Comparison of ENCODE assay signal across 9 cellular contexts in the genomic region with DNA sequence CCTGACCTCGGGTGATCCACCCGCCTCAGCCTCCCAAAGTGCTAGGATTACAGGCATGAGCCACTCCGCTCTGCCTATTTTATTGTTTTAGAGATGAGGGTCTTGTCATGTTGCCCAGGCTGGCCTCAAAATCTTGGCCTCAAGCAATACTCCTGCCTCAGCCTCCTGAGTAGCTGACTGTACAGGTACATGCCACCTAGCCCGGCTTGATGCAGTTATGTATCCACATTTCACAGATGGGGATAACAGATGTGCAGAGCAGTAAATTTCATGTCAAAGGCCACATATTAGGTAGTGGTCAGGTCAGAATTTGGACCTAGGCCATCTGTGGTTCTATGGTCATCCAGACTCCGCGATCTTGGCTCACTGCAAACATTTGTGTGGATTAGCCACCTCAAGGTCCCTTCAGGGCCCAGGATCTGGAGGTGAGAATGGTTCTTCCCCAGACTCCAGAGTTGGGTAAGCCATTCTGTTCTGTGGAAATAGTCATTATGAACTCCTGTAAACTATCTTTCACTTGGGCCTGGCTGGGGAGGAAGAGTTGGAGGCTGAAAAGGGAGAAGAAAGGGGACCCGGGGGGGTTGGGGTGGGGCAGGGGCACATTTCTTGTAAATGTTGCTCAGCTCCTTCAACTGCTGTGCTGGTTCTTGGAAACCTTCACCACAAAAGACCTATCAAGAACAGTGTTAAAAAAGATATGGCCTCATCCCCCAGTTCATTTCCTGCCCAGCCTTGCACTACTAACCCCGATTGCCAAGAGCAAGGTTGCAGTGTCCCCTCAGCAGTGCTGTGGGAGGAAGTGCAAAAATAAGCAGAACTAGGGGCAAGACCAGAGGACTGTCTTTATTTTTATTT. TPM values are rescaled to one million over a fixed set of nuclear protein-coding genes. Genes with fewer than 3 reads are reported as not detected.
A peak's percentile ranks its signal among the peaks of the same experiment; 100 is the strongest.
DNase-seq lines count a peak whose midpoint lies in the region; ATAC-seq and TF ChIP-seq lines count a peak whose summit lies in the region.
"Had no signal": no experiment of that assay in that cellular context is flagged by ENCODE, and none has a peak within 500 bp of the region (broad histone marks: within the 10 kb centered on the region; RNA-seq: fewer than 3 reads in every experiment).

No MANE protein-coding gene starts in this region.

- H3K4me3 Mint-ChIP-seq in CD8-positive, alpha-beta T cell: peak overlapping the region; percentile 62
- peak overlapping the region; percentile 67 for H3K4me3 Mint-ChIP-seq in activated naive CD8-positive, alpha-beta T cell
- peak overlapping the region; percentile 59 for H3K4me3 Mint-ChIP-seq in natural killer cell
- H3K4me3 Mint-ChIP-seq: nephron had no signal

- H3K4me1 Mint-ChIP-seq in CD8-positive, alpha-beta T cell (ENCODE audit: low read depth): peaks cover 63% of the 10 kb centered on the region
- H3K4me1 Mint-ChIP-seq in activated naive CD8-positive, alpha-beta T cell (ENCODE audit: low read depth): peaks cover 55% of the 10 kb centered on the region
- H3K4me1 Mint-ChIP-seq in natural killer cell: peaks cover 32 to 47% of the 10 kb centered on the region in 2 donors
- H3K4me1 Mint-ChIP-seq: nephron had no signal

- H3K27ac ChIP-seq in CD8-positive, alpha-beta T cell (ENCODE audit: low read depth, low read length): peak overlapping the region; percentile 61

- H3K4me1 ChIP-seq in CD8-positive, alpha-beta T cell (ENCODE audit: insufficient read depth, low read length): peaks cover 78% of the 10 kb centered on the region

- H3K9me3 ChIP-seq in CD8-positive, alpha-beta T cell (ENCODE audit: low read length): no peaks in the 10 kb centered on the region

- peak overlapping the region; percentile 34 for H3K4me3 ChIP-seq in CD8-positive, alpha-beta T cell (ENCODE audit: low read depth, low read length)

- H3K27me3 Mint-ChIP-seq in CD8-positive, alpha-beta T cell (ENCODE audit: low read depth): no peaks in the 10 kb centered on the region
- H3K27me3 Mint-ChIP-seq in activated naive CD8-positive, alpha-beta T cell: no peaks in the 10 kb centered on the region
- no peaks in the 10 kb centered on the region for H3K27me3 Mint-ChIP-seq in natural killer cell (ENCODE audit: low read depth in 2 of 2)

- DNase-seq in CD8-positive, alpha-beta T cell: peak in 6 of 7 experiments; percentile 33 to 76 (median 65)
- DNase-seq in SIG-M5 (lab: John Stamatoyannopoulos, UW) (peak; percentile 73), natural killer cell (peak; percentile 60), NCI-H2029 treated with DMSO at 0.1 percent for 48 hours (lab: John Stamatoyannopoulos, UW) (no peak), DMS79 (lab: John Stamatoyannopoulos, UW) (no peak), NCI-H446 treated with DMSO at 0.1 percent for 48 hours (lab: John Stamatoyannopoulos, UW) (no peak)

- intact Hi-C loops in CD8-positive, alpha-beta T cell (cut with DNase I, micrococcal nuclease): no loop called here
- intact Hi-C loops in natural killer cell (cut with micrococcal nuclease): loop anchor here (1.0 to 2.0 kb wide), 2 partner anchors 8 to 26 kb away; no protein-coding TSS in a partner anchor

- H3K27me3 ChIP-seq in CD8-positive, alpha-beta T cell (ENCODE audit: insufficient read depth, low read length): no peaks in the 10 kb centered on the region

- POLR2A ChIA-PET in CD8-positive, alpha-beta T cell (lab: Charles Lee): interaction anchor here (0.5 to 2.9 kb wide), 4 partner anchors 11 to 132 kb away, joined by 3 to 12 read pairs (median 6); no protein-coding TSS in a partner anchor

- peak; percentile 96 for ATAC-seq in CD8-positive, alpha-beta T cell
- peak; percentile 93 to 99 (median 98) for ATAC-seq in natural killer cell
- no peak for ATAC-seq in HG02852 (IDR thresholded peaks at IDR 0.05; ENCODE audit: unreplicated experiment)

- H3K36me3 ChIP-seq in CD8-positive, alpha-beta T cell (ENCODE audit: insufficient read depth, low read length): no peaks in the 10 kb centered on the region

- H3K9me3 Mint-ChIP-seq in CD8-positive, alpha-beta T cell: no peaks in the 10 kb centered on the region
- no peaks in the 10 kb centered on the region for H3K9me3 Mint-ChIP-seq in activated naive CD8-positive, alpha-beta T cell (ENCODE audit: low read depth)
- H3K9me3 Mint-ChIP-seq in natural killer cell: no peaks in the 10 kb centered on the region

- CTCF ChIA-PET in CD8-positive, alpha-beta T cell (lab: Charles Lee): interaction anchor here (0.6 to 4.6 kb wide), 10 partner anchors 11 to 165 kb away, joined by 3 to 34 read pairs (median 6); partner anchors contain the start of gene PIM1

- peak overlapping the region; percentile 95 for H3K27ac Mint-ChIP-seq in CD8-positive, alpha-beta T cell
- peak overlapping the region; percentile 97 for H3K27ac Mint-ChIP-seq in activated naive CD8-positive, alpha-beta T cell
- peak overlapping the region; percentile 73 to 90 for H3K27ac Mint-ChIP-seq in natural killer cell
- H3K27ac Mint-ChIP-seq: nephron had no signal

- no peak for TF ChIP-seq CTCF in CD8-positive, alpha-beta T cell (IDR thresholded peaks at IDR 0.05)
- TF ChIP-seq CTCF in natural killer cell (IDR thresholded peaks at IDR 0.05): no peak

- H3K36me3 Mint-ChIP-seq in CD8-positive, alpha-beta T cell: no peaks in the 10 kb centered on the region
- peaks cover 4% of the 10 kb centered on the region for H3K36me3 Mint-ChIP-seq in activated naive CD8-positive, alpha-beta T cell
- no peaks in the 10 kb centered on the region for H3K36me3 Mint-ChIP-seq in natural killer cell

RNA-seq across cellular contexts. Expression of gene PIM1, which starts 13.0 kb away (rescaled TPM):
- 100 to 1,000 TPM; 125 TPM for total RNA-seq in CD8-positive, alpha-beta T cell
- 100 to 1,000 TPM; 188 to 242 (median 215) TPM for total RNA-seq in natural killer cell

Comparison
In these comparisons a context has a peak if more than half of its experiments do, and no peak if none do; other contexts are left out.
1. DNase-seq: peak in CD8-positive, alpha-beta T cell (6 of 7), SIG-M5 (single experiment) and natural killer cell (single experiment); none in NCI-H2029 treated with DMSO at 0.1 percent for 48 hours (single experiment), DMS79 (single experiment) and NCI-H446 treated with DMSO at 0.1 percent for 48 hours (single experiment).
2. Peak in every context shown above with its lines, with median percentiles within 50 percentile points of each other: H3K27ac Mint-ChIP-seq and H3K4me3 Mint-ChIP-seq.